ENCODE assay signal across 8 cellular contexts in genomic region chr11:65112551-65113360, GRCh38. TPM values are rescaled to one million over a fixed set of nuclear protein-coding genes. Genes with fewer than 3 reads are reported as not detected.
DNase-seq lines count a peak whose midpoint lies in the region; ATAC-seq, FAIRE-seq and TF ChIP-seq lines count a peak whose summit lies in the region.

No MANE protein-coding gene starts in this region.

- H3K4me2 ChIP-seq in OCI-LY7 (ENCODE audit: low read length) = peak overlapping the region; percentile 91

- peaks cover 10% of the 10 kb centered on the region for H3K4me1 Mint-ChIP-seq in glutamatergic neuron (ENCODE audit: low read depth, unreplicated experiment)

- peak overlapping the region; percentile 73 for H3K27ac ChIP-seq in OCI-LY7 (ENCODE audit: low read depth, low read length, poor library complexity, severe bottlenecking)
- H3K27ac ChIP-seq in pancreas = peak overlapping the region; percentile 58 to 88 (median 70)
- peak overlapping the region in 1 of 2 donors; percentile 68 for H3K27ac ChIP-seq in uterus

- CTCF ChIA-PET in OCI-LY7 (lab: Charles Lee; ENCODE audit: unreplicated experiment) = interaction anchor here (0.9 to 1.7 kb wide), 2 partner anchors 9 to 261 kb away, joined by 3 to 4 read pairs; partner anchors contain the start of gene FAU

- no peaks in the 10 kb centered on the region for H3K36me3 Mint-ChIP-seq in glutamatergic neuron (ENCODE audit: unreplicated experiment)

- DNase-seq in EH (ENCODE audit: low read depth) = peak; percentile 32
- DNase-seq in OCI-LY7 (ENCODE audit: low spot score) = peak; percentile 80
- peak; percentile 60 for DNase-seq in activated gamma-delta T cell (lab: John Stamatoyannopoulos, UW)
- peak; percentile 80 for DNase-seq in glutamatergic neuron
- peak in 5 of 6 donors; percentile 63 to 91 (median 86) for DNase-seq in pancreas
- DNase-seq in uterus = peak; percentile 41 to 46
- DNase-seq in DMS114 treated with DMSO at 0.1 percent for 48 hours (lab: John Stamatoyannopoulos, UW; ENCODE audit: unreplicated experiment) = no peak

- H3K27me3 ChIP-seq in pancreas = no peaks in the 10 kb centered on the region
- no peaks in the 10 kb centered on the region for H3K27me3 ChIP-seq in uterus

- 5 to 7% methylated on average over 50 to 57 of the region's 57 CpGs for WGBS in pancreas, 2 donors

- BruUV-seq in OCI-LY7 (replicated peaks; lab: Mats Ljungman, UMichigan) = no TSS peak

- intact Hi-C loops in OCI-LY7 (cut with micrococcal nuclease; ENCODE audit: unreplicated experiment) (loop anchor here (10.0 kb wide), 1 partner anchor 338 kb away; the partner anchor contains the start of gene SF1), pancreas (cut with DNase I) (loop anchor here in 1 of 3 donors (10.0 kb wide), 1 partner anchor 98 kb away; the partner anchor contains the start of gene ARL2), uterus (cut with DNase I; ENCODE audit: low total_unique reads) (no loop called here)

- H3K27ac Mint-ChIP-seq in glutamatergic neuron (ENCODE audit: unreplicated experiment) = peak overlapping the region; percentile 92

- TF ChIP-seq CTCF in OCI-LY7 (conservative IDR thresholded peaks at IDR 0.05; ENCODE audit: low read length) (peak; percentile 90), glutamatergic neuron (IDR thresholded peaks at IDR 0.05; ENCODE audit: partially characterized antibody, unreplicated experiment) (peak; percentile 90), pancreas (IDR thresholded peaks at IDR 0.05) (peak; percentile 82 to 88 (median 87)), uterus (IDR thresholded peaks at IDR 0.05) (peak; percentile 36 to 85 (median 73))

- peaks cover 13% of the 10 kb centered on the region for H3K79me2 ChIP-seq in OCI-LY7 (ENCODE audit: insufficient read depth, low read depth, low read length)

- POLR2A ChIA-PET in OCI-LY7 (lab: Charles Lee) = interaction anchor here (1.0 to 2.1 kb wide), 4 partner anchors 19 to 385 kb away, joined by 3 to 10 read pairs (median 4); no protein-coding TSS in a partner anchor

- peaks cover 49% of the 10 kb centered on the region for H3K36me3 ChIP-seq in OCI-LY7 (ENCODE audit: insufficient read depth, low read length)
- H3K36me3 ChIP-seq in pancreas = peaks cover 0 to 20% (median 7%) of the 10 kb centered on the region in 3 donors
- no peaks in the 10 kb centered on the region for H3K36me3 ChIP-seq in uterus

- H3K4me3 ChIP-seq in OCI-LY7 (ENCODE audit: low read depth, low read length, poor library complexity, severe bottlenecking) (peak overlapping the region; percentile 69), pancreas (peak overlapping the region; percentile 31 to 70 (median 54)), uterus (peak overlapping the region; percentile 22 to 57)

- peak overlapping the region; percentile 94 for H3K4me3 Mint-ChIP-seq in glutamatergic neuron (ENCODE audit: unreplicated experiment)

- H3K27me3 Mint-ChIP-seq in glutamatergic neuron (ENCODE audit: unreplicated experiment) = peaks cover 20% of the 10 kb centered on the region

- no peaks in the 10 kb centered on the region for H3K9me3 ChIP-seq in OCI-LY7 (ENCODE audit: low read length)
- no peaks in the 10 kb centered on the region for H3K9me3 ChIP-seq in pancreas
- no peaks in the 10 kb centered on the region for H3K9me3 ChIP-seq in uterus

- H3K4me1 ChIP-seq in OCI-LY7 (ENCODE audit: insufficient read depth, low read length, poor library complexity, severe bottlenecking) (peaks cover 55% of the 10 kb centered on the region), pancreas (peaks cover 31 to 39% (median 38%) of the 10 kb centered on the region in 3 donors), uterus (peaks cover 3 to 26% of the 10 kb centered on the region in 2 donors)

- TF ChIP-seq POLR2A in uterus (IDR thresholded peaks at IDR 0.05) = peak in 1 of 2 donors; percentile 16

- H3K9me2 ChIP-seq in OCI-LY7 (ENCODE audit: insufficient read depth, low read length) = no peaks in the 10 kb centered on the region

- ATAC-seq in HG02623 (IDR thresholded peaks at IDR 0.05; ENCODE audit: unreplicated experiment) (peak; percentile 29), pancreas (peak; percentile 55 to 66 (median 60))

- H4K20me1 ChIP-seq in OCI-LY7 (ENCODE audit: insufficient read depth, low read length) = peaks cover 8% of the 10 kb centered on the region; the same call in 1 of the 2 replicates

- H3K9me3 Mint-ChIP-seq in glutamatergic neuron (ENCODE audit: unreplicated experiment) = peaks cover 16% of the 10 kb centered on the region

- FAIRE-seq in pancreas (lab: Jason Lieb, UNC) = no peak

- peak overlapping the region; percentile 49; the same call in 1 of the 2 replicates for H2AFZ ChIP-seq in OCI-LY7 (ENCODE audit: low read length)

RNA-seq across cellular contexts. Expression of gene TM7SF2, which starts 1.1 kb away (rescaled TPM):
- 25.8 and 30.1 TPM in 2 replicates for total RNA-seq in OCI-LY7 (2014; rRNA removed; shearing (Covaris generic))
- total RNA-seq in OCI-LY7 (2022) (46.7 and 54.1 TPM in 2 replicates), glutamatergic neuron (ENCODE audit: unreplicated experiment) (241 TPM), pancreas (100 to 1,000 TPM in 1 of 6 donors, 10 to 100 TPM in 5; 12.8 to 176 (median 43.4) TPM), uterus (10 to 100 TPM in 1 of 4 donors, 1 to 10 TPM in 2, under 1 TPM in 1; 0.77 to 16.7 (median 5.5) TPM)
- 100 to 1,000 TPM in 1 of 2 donors, 10 to 100 TPM in 1; 76.8 to 203 TPM for polyA plus RNA-seq in pancreas

RNA-seq across cellular contexts. Expression of gene ZNHIT2, which starts 4.7 kb away (rescaled TPM):
- 29.9 and 32.4 TPM in 2 replicates for total RNA-seq in OCI-LY7 (2014; rRNA removed; shearing (Covaris generic))
- 10.7 and 11.5 TPM in 2 replicates for total RNA-seq in OCI-LY7 (2022)
- 4.1 TPM for total RNA-seq in glutamatergic neuron (ENCODE audit: unreplicated experiment)
- total RNA-seq in pancreas = 10 to 100 TPM in 1 of 6 donors, 1 to 10 TPM in 5; 4.3 to 11.7 (median 7.1) TPM
- polyA plus RNA-seq in pancreas = 10 to 100 TPM; 14.0 to 17.8 TPM
- 1 to 10 TPM in 3 of 4 donors, not detected in 1; 4.6 to 9.6 (median 5.7) TPM for total RNA-seq in uterus

RNA-seq across cellular contexts. Expression of gene FAU, which starts 9.2 kb away (rescaled TPM):
- total RNA-seq in OCI-LY7 (2014; rRNA removed; shearing (Covaris generic)) = 1,573 and 1,628 TPM in 2 replicates
- 1,401 and 1,406 TPM in 2 replicates for total RNA-seq in OCI-LY7 (2022)
- total RNA-seq in glutamatergic neuron (ENCODE audit: unreplicated experiment) = 560 TPM
- total RNA-seq in pancreas = 100 to 1,000 TPM; 493 to 810 (median 529) TPM
- 100 to 1,000 TPM; 530 to 652 TPM for polyA plus RNA-seq in pancreas
- total RNA-seq in uterus = 1,000 to 10,000 TPM in 3 of 4 donors, 100 to 1,000 TPM in 1; 161 to 5,220 (median 1,903) TPM

RNA-seq across cellular contexts. Expression of gene MRPL49, which starts 9.4 kb away (rescaled TPM):
- 81.6 and 83.2 TPM in 2 replicates for total RNA-seq in OCI-LY7 (2014; rRNA removed; shearing (Covaris generic))
- total RNA-seq in OCI-LY7 (2022) (65.2 and 67.2 TPM in 2 replicates), glutamatergic neuron (ENCODE audit: unreplicated experiment) (32.9 TPM), pancreas (10 to 100 TPM; 13.9 to 31.2 (median 21.4) TPM), uterus (10 to 100 TPM; 27.6 to 69.2 (median 57.8) TPM)
- polyA plus RNA-seq in pancreas = 10 to 100 TPM; 10.3 to 30.3 TPM

RNA-seq across cellular contexts. Expression of gene VPS51, which starts 16.7 kb away (rescaled TPM):
- total RNA-seq in OCI-LY7 (2014; rRNA removed; shearing (Covaris generic)) = 214 and 221 TPM in 2 replicates
- total RNA-seq in OCI-LY7 (2022) = 119 and 146 TPM in 2 replicates
- total RNA-seq in glutamatergic neuron (ENCODE audit: unreplicated experiment) = 105 TPM
- total RNA-seq in pancreas = 100 to 1,000 TPM in 5 of 6 donors, 10 to 100 TPM in 1; 85.4 to 150 (median 130) TPM
- 100 to 1,000 TPM; 119 to 179 TPM for polyA plus RNA-seq in pancreas
- 100 to 1,000 TPM in 3 of 4 donors, 10 to 100 TPM in 1; 96.1 to 447 (median 140) TPM for total RNA-seq in uterus
